ENCODE assay signal across 22 cellular contexts in genomic region chr2:231276986-231277385, GRCh38.
"Had no signal": no experiment of that assay in that cellular context is flagged by ENCODE, and none has a peak within 500 bp of the region (broad histone marks: within the 10 kb centered on the region; RNA-seq: fewer than 3 reads in every experiment).

No MANE protein-coding gene starts in this region.

- H3K9me3 Mint-ChIP-seq: activated CD4-positive, alpha-beta T cell treated with anti-CD3 and anti-CD28 coated beads, Interleukin-2, amount 10 ng/mL, durations not matched to agents 7 days and 5 days; activated T-helper 2 cell treated with anti-CD3 and anti-CD28 coated beads, Interferon-gamma antibody, Interleukin-2, Interleukin-4, amounts not matched to agents 10 μg/mL and 5 μg/mL and 100 μg/mL, durations not matched to agents 14 hours and 24 hours and 36 hours had no signal

- DNase-seq: activated CD4-positive, alpha-beta T cell treated with anti-CD3 and anti-CD28 coated beads, Interleukin-2, amount 10 ng/mL, durations not matched to agents 7 days and 5 days; activated CD8-positive, alpha-beta memory T cell treated with anti-CD3 and anti-CD28 coated beads for 24 hours; activated gamma-delta T cell treated with Interleukin-2 at 50 U/mL for 16 hours; amygdala; cerebellar nuclear complex; Karpas-422; MM.1S; NCI-H1105; NCI-H1436; NCI-H1694 treated with DMSO at 0.1 percent for 48 hours; NCI-H2029 treated with DMSO at 0.1 percent for 48 hours; NCI-H345; NCI-H510A; NCI-H526 treated with DMSO at 0.1 percent for 48 hours; NCI-H82; SIG-M5; T1000; WERI-Rb-1 had no signal

- H3K27me3 Mint-ChIP-seq: activated naive CD8-positive, alpha-beta T cell had no signal

- H3K4me3 Mint-ChIP-seq: activated CD4-positive, alpha-beta T cell treated with anti-CD3 and anti-CD28 coated beads, Interleukin-2, amount 10 ng/mL, durations not matched to agents 7 days and 5 days; activated naive CD8-positive, alpha-beta T cell had no signal

- H3K27ac Mint-ChIP-seq: activated CD4-positive, alpha-beta T cell treated with anti-CD3 and anti-CD28 coated beads, Interleukin-2, amount 10 ng/mL, durations not matched to agents 7 days and 5 days; activated naive CD8-positive, alpha-beta T cell; activated T-helper 2 cell treated with anti-CD3 and anti-CD28 coated beads, Interferon-gamma antibody, Interleukin-2, Interleukin-4, amounts not matched to agents 10 μg/mL and 5 μg/mL and 100 μg/mL, durations not matched to agents 14 hours and 24 hours and 36 hours had no signal

- H3K4me3 ChIP-seq: K562 had no signal

- H3K27ac ChIP-seq: WERI-Rb-1 had no signal

- FAIRE-seq: colon, K562 had no signal

- ATAC-seq: K562 had no signal
